ENCODE assay signal across 3 cellular contexts in genomic region chr2:178363252-178363651, GRCh38.
TF ChIP-seq lines count a peak whose summit lies in the region.

No MANE protein-coding gene starts in this region.

TF ChIP-seq in A549, 52 proteins besides CTCF, POLR2A, EP300 and RAD21:
- TF ChIP-seq HMGXB4 (CRISPR knock-in tag; IDR thresholded peaks at IDR 0.05; ENCODE audit: borderline replicate concordance) (no peak), NFE2L2 (conservative IDR thresholded peaks at IDR 0.05; ENCODE audit: low read length) (no peak), FOSL2 (IDR thresholded peaks at IDR 0.05) (no peak), FOSL2 (CRISPR knock-in tag; IDR thresholded peaks at IDR 0.05) (0 out of 2 replicates have a peak, but pooled peaks have one; percentile 18), KDM1A (IDR thresholded peaks at IDR 0.05; ENCODE audit: low read depth) (no peak), CEBPB (IDR thresholded peaks at IDR 0.05) (peak; percentile 52 to 58; a peak in 3 of 4 replicates), ZFP36 (IDR thresholded peaks at IDR 0.05; ENCODE audit: borderline replicate concordance, partially characterized antibody) (no peak)

TF ChIP-seq in HepG2, 621 proteins besides CTCF, POLR2A, EP300 and RAD21 (continued from another document):
- 0 out of 2 replicates have a peak, but pooled peaks have one; percentile 21 for TF ChIP-seq ARID3A (IDR thresholded peaks at IDR 0.05; ENCODE audit: low read depth, low read length)
- peak; percentile 95 for TF ChIP-seq CEBPB (IDR thresholded peaks at IDR 0.05; ENCODE audit: borderline replicate concordance, low read depth, low read length)
- TF ChIP-seq ZNF34 (CRISPR knock-in tag; IDR thresholded peaks at IDR 0.05; ENCODE audit: borderline replicate concordance): no peak
- TF ChIP-seq FOSL2 (CRISPR knock-in tag; IDR thresholded peaks at IDR 0.05): peak; percentile 42; the same call in 1 of the 2 replicates
- peak; percentile 54 for TF ChIP-seq CEBPG (CRISPR knock-in tag; IDR thresholded peaks at IDR 0.05)
- TF ChIP-seq HMG20A (CRISPR knock-in tag; IDR thresholded peaks at IDR 0.05; ENCODE audit: borderline replicate concordance): no peak
- no peak for TF ChIP-seq ZXDC (CRISPR knock-in tag; IDR thresholded peaks at IDR 0.05)
- peak; percentile 80 for TF ChIP-seq TFE3 (CRISPR knock-in tag; IDR thresholded peaks at IDR 0.05)
- peak; percentile 37; the same call in 1 of the 2 replicates for TF ChIP-seq ELF3 (CRISPR knock-in tag; IDR thresholded peaks at IDR 0.05)
- TF ChIP-seq BHLHE40 (IDR thresholded peaks at IDR 0.05; ENCODE audit: low read length): peak; percentile 56; the same call in 1 of the 2 replicates
- no peak for TF ChIP-seq XBP1 (CRISPR knock-in tag; IDR thresholded peaks at IDR 0.05)
- TF ChIP-seq SMC3 (IDR thresholded peaks at IDR 0.05; ENCODE audit: low read length): peak; percentile 4; the same call in 1 of the 2 replicates
- no peak for TF ChIP-seq ZBTB21 (CRISPR knock-in tag; IDR thresholded peaks at IDR 0.05)
- TF ChIP-seq JDP2 (CRISPR knock-in tag; IDR thresholded peaks at IDR 0.05; ENCODE audit: borderline replicate concordance): no peak
TF ChIP-seq in HepG2: peak in this region for 8.

TF ChIP-seq in WTC11, 78 proteins besides CTCF, POLR2A, EP300 and RAD21 (continued from another document):
- TF ChIP-seq OVOL2 (CRISPR knock-in tag; IDR thresholded peaks at IDR 0.05; ENCODE audit: borderline replicate concordance) (no peak), ETV6 (CRISPR knock-in tag; IDR thresholded peaks at IDR 0.05) (no peak), NR1H2 (CRISPR knock-in tag; IDR thresholded peaks at IDR 0.05) (no peak)
